ENCODE assay signal across 21 cellular contexts in the genomic region with DNA sequence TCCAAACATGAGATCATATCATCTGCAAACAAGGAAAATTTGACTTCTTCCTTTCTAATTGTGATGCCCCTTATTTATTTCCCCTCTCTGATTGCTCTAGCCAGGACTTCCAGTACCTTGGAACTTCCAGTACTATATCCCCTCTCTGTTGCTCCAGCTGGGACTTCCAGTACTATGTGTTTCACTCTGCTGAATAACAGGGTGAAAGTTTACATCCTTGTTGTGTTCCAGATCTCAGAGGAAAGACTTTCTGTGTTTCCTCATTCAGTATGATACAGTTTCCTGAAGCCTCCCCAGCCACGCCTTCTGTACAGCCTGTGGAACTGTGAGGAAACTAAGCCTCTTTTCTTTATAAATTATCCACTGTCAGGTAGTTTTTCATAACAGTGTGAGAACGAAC.
A peak's percentile ranks its signal among the peaks of the same experiment; 100 is the strongest.
DNase-seq lines count a peak whose midpoint lies in the region; ATAC-seq, FAIRE-seq and TF ChIP-seq lines count a peak whose summit lies in the region.
"Had no signal": no experiment of that assay in that cellular context is flagged by ENCODE, and none has a peak within 500 bp of the region (broad histone marks: within the 10 kb centered on the region; RNA-seq: fewer than 3 reads in every experiment).

No MANE protein-coding gene starts in this region.

- no TSS peak for BruUV-seq in HepG2 (replicated peaks; lab: Mats Ljungman, UMichigan)

- 41 to 61% (median 53%) methylated on average over 2 of the region's 2 CpGs for WGBS in heart left ventricle, 4 donors
- WGBS in right cardiac atrium: 54% methylated on average over 2 of the region's 2 CpGs
- WGBS in liver: 59% methylated on average over 2 of the region's 2 CpGs
- 0% methylated on average over 2 of the region's 2 CpGs for WGBS in HepG2 (ENCODE audit: low lambda C conversion rate)
- WGBS in gastroesophageal sphincter (ENCODE audit: low coverage in 1 of 2), 2 donors: 55 to 63% methylated on average over 2 of the region's 2 CpGs

- H3K36me3 ChIP-seq in heart left ventricle (no peaks in the 10 kb centered on the region), liver (ENCODE audit: control insufficient read depth in 4 of 4, insufficient read depth in 3 of 4, low read depth in 1 of 4, low read length in 3 of 4) (no peaks in the 10 kb centered on the region), HepG2 (replicated peaks in 1 of 2; ENCODE audit: control insufficient read depth in 1 of 2, insufficient read depth in 2 of 2, low read length in 2 of 2) (no peaks in the 10 kb centered on the region), gastroesophageal sphincter (no peaks in the 10 kb centered on the region)
- H3K36me3 ChIP-seq in effector memory CD4-positive, alpha-beta T cell (ENCODE audit: control insufficient read depth, insufficient read depth, low read length): no peaks in the 10 kb centered on the region
- H3K36me3 ChIP-seq: BLaER1 treated with 17β-estradiol and CSF1 and Interleukin-3, amounts not matched to agents 10 nM and 100 nM had no signal

- FAIRE-seq in HepG2 (lab: Jason Lieb, UNC): no peak
- FAIRE-seq: A549, G401.6, GM12891, GM19239 had no signal

- in situ Hi-C loops in HepG2 (cut with HindIII; ENCODE audit: extremely low pct_ligation_motif_present, low pct_unique_long_range_greater_than_20kb): no loop called here

- intact Hi-C loops in heart left ventricle (cut with DNase I) (no loop called here), right cardiac atrium (cut with DNase I) (no loop called here), HepG2 (cut with micrococcal nuclease; ENCODE audit: unreplicated experiment) (no loop called here)

- POLR2A ChIA-PET in HepG2 (lab: Yijun Ruan, JAX): no interaction called here

- ATAC-seq in heart left ventricle (peak in 3 of 4 donors; percentile 42 to 46 (median 42)), right cardiac atrium (no peak), HepG2 (no peak), gastroesophageal sphincter (peak; percentile 41)
- ATAC-seq: A549; CD8-positive, alpha-beta T cell had no signal

- no peaks in the 10 kb centered on the region for H3K27me3 ChIP-seq in heart left ventricle
- no peaks in the 10 kb centered on the region for H3K27me3 ChIP-seq in right cardiac atrium (ENCODE audit: control insufficient read depth, insufficient read depth)
- no peaks in the 10 kb centered on the region for H3K27me3 ChIP-seq in liver (ENCODE audit: control insufficient read depth in 4 of 4, insufficient read depth in 4 of 4, low read length in 3 of 4)
- no peaks in the 10 kb centered on the region for H3K27me3 ChIP-seq in HepG2 (ENCODE audit: control insufficient read depth in 1 of 2, insufficient read depth in 2 of 2, low read length in 2 of 2)
- no peaks in the 10 kb centered on the region for H3K27me3 ChIP-seq in gastroesophageal sphincter
- H3K27me3 ChIP-seq in effector memory CD4-positive, alpha-beta T cell (replicated peaks; ENCODE audit: control insufficient read depth, insufficient read depth, low read length, poor library complexity, severe bottlenecking): no peaks in the 10 kb centered on the region

- no peak for DNase-seq in heart left ventricle
- DNase-seq in right cardiac atrium: no peak
- no peak for DNase-seq in HepG2 (ENCODE audit: low spot score)
- no peak for DNase-seq in effector memory CD4-positive, alpha-beta T cell
- no peak for DNase-seq in coronary artery (ENCODE audit: low spot score)
- DNase-seq: AML-193; Caco-2; Calu3; CD4-positive, alpha-beta T cell; CD8-positive, alpha-beta T cell; DMS79 treated with DMSO at 0.1 percent for 48 hours; GF-D8 had no signal

- H3K9ac ChIP-seq in liver (ENCODE audit: low read depth in 1 of 2, low read length in 2 of 2) (no peak overlapping the region), HepG2 (ENCODE audit: insufficient read depth, low read depth, low read length) (no peak overlapping the region)
- H3K9ac ChIP-seq: BLaER1 treated with 17β-estradiol and CSF1 and Interleukin-3, amounts not matched to agents 10 nM and 100 nM had no signal

- TF ChIP-seq EP300 in HepG2 (IDR thresholded peaks at IDR 0.05; ENCODE audit: low read depth in 2 of 2, low read length in 2 of 2): no peak
- no peak for TF ChIP-seq EP300 in HepG2 (CRISPR knock-in tag; IDR thresholded peaks at IDR 0.05; ENCODE audit: borderline replicate concordance)
- TF ChIP-seq EP300 in gastroesophageal sphincter (IDR thresholded peaks at IDR 0.05): no peak

- H3K4me1 ChIP-seq in heart left ventricle (no peaks in the 10 kb centered on the region), right cardiac atrium (ENCODE audit: control insufficient read depth, insufficient read depth, low read length) (no peaks in the 10 kb centered on the region), liver (ENCODE audit: control insufficient read depth in 4 of 4, insufficient read depth in 4 of 4, low read length in 3 of 4) (no peaks in the 10 kb centered on the region), HepG2 (ENCODE audit: insufficient read depth, low read length) (no peaks in the 10 kb centered on the region), gastroesophageal sphincter (no peaks in the 10 kb centered on the region)
- H3K4me1 ChIP-seq in effector memory CD4-positive, alpha-beta T cell (ENCODE audit: control insufficient read depth, insufficient read depth, low read length, poor library complexity, severe bottlenecking): no peaks in the 10 kb centered on the region
- H3K4me1 ChIP-seq: A549; BLaER1 treated with 17β-estradiol and CSF1 and Interleukin-3, amounts not matched to agents 10 nM and 100 nM; Caco-2 had no signal

- TF ChIP-seq CTCF in heart left ventricle (IDR thresholded peaks at IDR 0.05) (no peak), liver (IDR thresholded peaks at IDR 0.05; ENCODE audit: low read depth, low read length, missing input control) (no peak), HepG2 (CRISPR knock-in tag; IDR thresholded peaks at IDR 0.05) (no peak), gastroesophageal sphincter (IDR thresholded peaks at IDR 0.05) (no peak), coronary artery (IDR thresholded peaks at IDR 0.05) (no peak)

- no peak overlapping the region for H2AFZ ChIP-seq in HepG2 (ENCODE audit: low read length)

- no peaks in the 10 kb centered on the region for H3K79me2 ChIP-seq in HepG2 (ENCODE audit: insufficient read depth, low read length)

- CTCF ChIA-PET in HepG2 (lab: Yijun Ruan, JAX; ENCODE audit: low intra/inter-chr PET ratio, low total read pairs): no interaction called here

- TF ChIP-seq RAD21 in liver (IDR thresholded peaks at IDR 0.05) (no peak), HepG2 (CRISPR knock-in tag; IDR thresholded peaks at IDR 0.05) (no peak)

- no peak overlapping the region for H3K4me2 ChIP-seq in HepG2 (ENCODE audit: low read depth, low read length)
- H3K4me2 ChIP-seq: A549; BLaER1 treated with 17β-estradiol and CSF1 and Interleukin-3, amounts not matched to agents 10 nM and 100 nM had no signal

- TF ChIP-seq POLR2A in heart left ventricle (IDR thresholded peaks at IDR 0.05) (no peak), HepG2 (IDR thresholded peaks at IDR 0.05; ENCODE audit: insufficient read depth in 1 of 2, low read depth in 2 of 2, low read length in 2 of 2) (no peak), gastroesophageal sphincter (IDR thresholded peaks at IDR 0.05) (no peak)

- H3K27ac ChIP-seq in heart left ventricle (no peak overlapping the region), right cardiac atrium (ENCODE audit: low read length) (no peak overlapping the region), liver (ENCODE audit: low read depth in 1 of 2, low read length in 2 of 2) (no peak overlapping the region), HepG2 (ENCODE audit: extremely low read length, insufficient read depth, low read length) (no peak overlapping the region), gastroesophageal sphincter (no peak overlapping the region), coronary artery (no peak overlapping the region)
- no peak overlapping the region for H3K27ac ChIP-seq in effector memory CD4-positive, alpha-beta T cell (ENCODE audit: insufficient read depth, low read length, poor library complexity, severe bottlenecking)
- H3K27ac ChIP-seq: 22Rv1; A549; BLaER1 treated with 17β-estradiol and CSF1 and Interleukin-3, amounts not matched to agents 10 nM and 100 nM; C4-2B had no signal

- H3K9me3 ChIP-seq in heart left ventricle (no peaks in the 10 kb centered on the region), right cardiac atrium (ENCODE audit: control insufficient read depth, low read length) (no peaks in the 10 kb centered on the region), liver (ENCODE audit: control insufficient read depth in 4 of 4, low read length in 3 of 4) (no peaks in the 10 kb centered on the region), HepG2 (ENCODE audit: low read length) (no peaks in the 10 kb centered on the region; the same call in 1 of the 2 replicates), gastroesophageal sphincter (no peaks in the 10 kb centered on the region)
- no peaks in the 10 kb centered on the region for H3K9me3 ChIP-seq in effector memory CD4-positive, alpha-beta T cell (ENCODE audit: control insufficient read depth, low read length)
- H3K9me3 ChIP-seq: A549, Caco-2 had no signal

- H4K20me1 ChIP-seq in HepG2 (ENCODE audit: insufficient read depth, low read length): no peaks in the 10 kb centered on the region
- H4K20me1 ChIP-seq: BLaER1 treated with 17β-estradiol and CSF1 and Interleukin-3, amounts not matched to agents 10 nM and 100 nM had no signal

- no peak overlapping the region for H3K4me3 ChIP-seq in heart left ventricle
- H3K4me3 ChIP-seq in right cardiac atrium (ENCODE audit: low read length): no peak overlapping the region
- H3K4me3 ChIP-seq in liver (ENCODE audit: low read depth in 1 of 3, low read length in 3 of 3): no peak overlapping the region
- no peak overlapping the region for H3K4me3 ChIP-seq in HepG2 (replicated peaks in 1 of 3; ENCODE audit: insufficient read depth in 1 of 3, low read depth in 2 of 3, low read length in 3 of 3)
- no peak overlapping the region for H3K4me3 ChIP-seq in gastroesophageal sphincter
- no peak overlapping the region for H3K4me3 ChIP-seq in effector memory CD4-positive, alpha-beta T cell (ENCODE audit: insufficient read depth, low read depth, low read length, poor library complexity, severe bottlenecking)
- no peak overlapping the region for H3K4me3 ChIP-seq in coronary artery
- H3K4me3 ChIP-seq: A549; BLaER1 treated with 17β-estradiol and CSF1 and Interleukin-3, amounts not matched to agents 10 nM and 100 nM had no signal

TF ChIP-seq in liver, 16 proteins besides CTCF, POLR2A, EP300 and RAD21:
- TF ChIP-seq YY1 (IDR thresholded peaks at IDR 0.05): no peak
- peak; percentile 37 for TF ChIP-seq SP1 (IDR thresholded peaks at IDR 0.05)
- TF ChIP-seq TAF1 (conservative IDR thresholded peaks at IDR 0.05): no peak
- no peak for TF ChIP-seq FOXA2 (IDR thresholded peaks at IDR 0.05)
TF ChIP-seq in liver: peak in this region for 1.

TF ChIP-seq in HepG2, 621 proteins besides CTCF, POLR2A, EP300 and RAD21 (continues in another document):
- TF ChIP-seq, protein P1, sequence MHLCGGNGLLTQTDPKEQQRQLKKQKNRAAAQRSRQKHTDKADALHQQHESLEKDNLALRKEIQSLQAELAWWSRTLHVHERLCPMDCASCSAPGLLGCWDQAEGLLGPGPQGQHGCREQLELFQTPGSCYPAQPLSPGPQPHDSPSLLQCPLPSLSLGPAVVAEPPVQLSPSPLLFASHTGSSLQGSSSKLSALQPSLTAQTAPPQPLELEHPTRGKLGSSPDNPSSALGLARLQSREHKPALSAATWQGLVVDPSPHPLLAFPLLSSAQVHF (CRISPR knock-in tag; IDR thresholded peaks at IDR 0.05): no peak
- TF ChIP-seq ZNF274 (CRISPR knock-in tag; IDR thresholded peaks at IDR 0.05) (no peak), ZNF232 (CRISPR knock-in tag; IDR thresholded peaks at IDR 0.05; ENCODE audit: borderline replicate concordance) (no peak)

Comparison
In these comparisons a context has a peak if more than half of its experiments do, and no peak if none do; other contexts are left out.
1. ATAC-seq: peak in heart left ventricle (3 of 4) and gastroesophageal sphincter (single experiment); none in right cardiac atrium (0 of 2) and HepG2 (single experiment).